8 cellular contexts compared by ENCODE assay signal in genomic region chr16:69166221-69166833, GRCh38. TPM values are rescaled to one million over a fixed set of nuclear protein-coding genes. Genes with fewer than 3 reads are reported as not detected.
DNase-seq lines count a peak whose midpoint lies in the region; ATAC-seq and TF ChIP-seq lines count a peak whose summit lies in the region.
"Had no signal": no experiment of that assay in that cellular context is flagged by ENCODE, and none has a peak within 500 bp of the region (broad histone marks: within the 10 kb centered on the region; RNA-seq: fewer than 3 reads in every experiment).

No MANE protein-coding gene starts in this region.

- no peaks in the 10 kb centered on the region for H3K27me3 Mint-ChIP-seq in activated T-helper 2 cell treated with anti-CD3 and anti-CD28 coated beads, Interferon-gamma antibody, Interleukin-2, Interleukin-4, amounts not matched to agents 10 μg/mL and 5 μg/mL and 100 μg/mL, durations not matched to agents 14 hours and 24 hours and 36 hours (ENCODE audit: low read depth)

- intact Hi-C loops in activated T-helper 2 cell treated with anti-CD3 and anti-CD28 coated beads, Interferon-gamma antibody, Interleukin-2, Interleukin-4, amounts not matched to agents 10 μg/mL and 5 μg/mL and 100 μg/mL, durations not matched to agents 14 hours and 24 hours and 36 hours (cut with micrococcal nuclease), result loop anchor here (1.0 kb wide), 5 partner anchors 20 to 410 kb away; no protein-coding TSS in a partner anchor
- intact Hi-C loops in left lung (cut with DNase I), result no loop called here

- peak overlapping the region; percentile 13 for H3K4me3 Mint-ChIP-seq in activated T-helper 2 cell treated with anti-CD3 and anti-CD28 coated beads, Interferon-gamma antibody, Interleukin-2, Interleukin-4, amounts not matched to agents 10 μg/mL and 5 μg/mL and 100 μg/mL, durations not matched to agents 14 hours and 24 hours and 36 hours (ENCODE audit: low read depth)

- no peak for TF ChIP-seq CTCF in left lung (IDR thresholded peaks at IDR 0.05)

- ATAC-seq in left lung, result peak; percentile 38
- ATAC-seq in HG02588 (IDR thresholded peaks at IDR 0.05; ENCODE audit: unreplicated experiment), result no peak

- H3K4me1 Mint-ChIP-seq in activated T-helper 2 cell treated with anti-CD3 and anti-CD28 coated beads, Interferon-gamma antibody, Interleukin-2, Interleukin-4, amounts not matched to agents 10 μg/mL and 5 μg/mL and 100 μg/mL, durations not matched to agents 14 hours and 24 hours and 36 hours (ENCODE audit: low read depth), result peaks cover 52% of the 10 kb centered on the region

- H3K9me3 Mint-ChIP-seq in activated T-helper 2 cell treated with anti-CD3 and anti-CD28 coated beads, Interferon-gamma antibody, Interleukin-2, Interleukin-4, amounts not matched to agents 10 μg/mL and 5 μg/mL and 100 μg/mL, durations not matched to agents 14 hours and 24 hours and 36 hours, result no peaks in the 10 kb centered on the region

- peak overlapping the region; percentile 93 for H3K27ac Mint-ChIP-seq in activated T-helper 2 cell treated with anti-CD3 and anti-CD28 coated beads, Interferon-gamma antibody, Interleukin-2, Interleukin-4, amounts not matched to agents 10 μg/mL and 5 μg/mL and 100 μg/mL, durations not matched to agents 14 hours and 24 hours and 36 hours

- in situ Hi-C loops in SK-MEL-5 (cut with HindIII; ENCODE audit: low pct_unique_long_range_greater_than_20kb, low sequenced_read_pairs), result no loop called here

- H3K4me1 ChIP-seq in left lung, result peaks cover 0 to 24% of the 10 kb centered on the region in 2 donors

- no peaks in the 10 kb centered on the region for H3K9me3 ChIP-seq in left lung

- H3K27ac ChIP-seq in left lung, result no peak overlapping the region

- DNase-seq in SK-MEL-5 (ENCODE audit: low read depth, low spot score), result peak; percentile 8
- DNase-seq in activated T-helper 2 cell treated with anti-CD3 and anti-CD28 coated beads, Interferon-gamma antibody, Interleukin-2, Interleukin-4, amounts not matched to agents 10 μg/mL and 5 μg/mL and 100 μg/mL, durations not matched to agents 14 hours and 24 hours and 36 hours (ENCODE audit: low spot score), result peak; percentile 33
- DNase-seq in left lung, result no peak
- DNase-seq in stimulated activated naive CD4-positive, alpha-beta T cell treated with Interleukin-2 at 50 U/mL for 16 hours (lab: John Stamatoyannopoulos, UW), result peak; percentile 84
- no peak for DNase-seq in 8988T
- no peak for DNase-seq in OCI-M1 (lab: John Stamatoyannopoulos, UW)
- DNase-seq: NCI-H446 had no signal

- no peaks in the 10 kb centered on the region for H3K27me3 ChIP-seq in left lung

- peaks cover 0 to 89% of the 10 kb centered on the region in 2 donors for H3K36me3 ChIP-seq in left lung

- peaks cover 79% of the 10 kb centered on the region for H3K36me3 Mint-ChIP-seq in activated T-helper 2 cell treated with anti-CD3 and anti-CD28 coated beads, Interferon-gamma antibody, Interleukin-2, Interleukin-4, amounts not matched to agents 10 μg/mL and 5 μg/mL and 100 μg/mL, durations not matched to agents 14 hours and 24 hours and 36 hours (ENCODE audit: low read depth)

- H3K4me3 ChIP-seq in left lung, result no peak overlapping the region

RNA-seq across cellular contexts. Expression of gene SNTB2, which starts 20.6 kb away (rescaled TPM):
- 9.1 and 9.7 TPM in 2 replicates for total RNA-seq in SK-MEL-5 (2014; rRNA removed; shearing (Covaris generic))
- polyA plus RNA-seq in SK-MEL-5 (2015; cell fraction: cytosol; rRNA removed), result 8.7 and 17.8 TPM in 2 replicates
- polyA plus RNA-seq in SK-MEL-5 (2015; cell fraction: nucleus; rRNA removed), result 21.6 and 23.7 TPM in 2 replicates
- total RNA-seq in activated T-helper 2 cell treated with anti-CD3 and anti-CD28 coated beads, Interferon-gamma antibody, Interleukin-2, Interleukin-4, amounts not matched to agents 10 μg/mL and 5 μg/mL and 100 μg/mL, durations not matched to agents 14 hours and 24 hours and 36 hours, result 29.8 and 30.4 TPM in 2 replicates
- total RNA-seq in left lung, result 10 to 100 TPM; 38.4 to 47.3 TPM

RNA-seq across cellular contexts. Expression of gene UTP4, which starts 33.9 kb away (rescaled TPM):
- 24.7 and 26.6 TPM in 2 replicates for total RNA-seq in SK-MEL-5 (2014; rRNA removed; shearing (Covaris generic))
- polyA plus RNA-seq in SK-MEL-5 (2015; cell fraction: cytosol; rRNA removed), result 54.4 and 56.5 TPM in 2 replicates
- polyA plus RNA-seq in SK-MEL-5 (2015; cell fraction: nucleus; rRNA removed), result 72.5 and 91.4 TPM in 2 replicates
- 104 and 107 TPM in 2 replicates for total RNA-seq in activated T-helper 2 cell treated with anti-CD3 and anti-CD28 coated beads, Interferon-gamma antibody, Interleukin-2, Interleukin-4, amounts not matched to agents 10 μg/mL and 5 μg/mL and 100 μg/mL, durations not matched to agents 14 hours and 24 hours and 36 hours
- 10 to 100 TPM; 24.7 to 45.5 TPM for total RNA-seq in left lung

RNA-seq across cellular contexts. Expression of gene CHTF8, which starts 33.9 kb away (rescaled TPM):
- total RNA-seq in SK-MEL-5 (2014; rRNA removed; shearing (Covaris generic)), result 70.5 and 80.5 TPM in 2 replicates
- polyA plus RNA-seq in SK-MEL-5 (2015; cell fraction: cytosol; rRNA removed), result 151 and 172 TPM in 2 replicates
- polyA plus RNA-seq in SK-MEL-5 (2015; cell fraction: nucleus; rRNA removed), result 80.6 and 103 TPM in 2 replicates
- 121 and 138 TPM in 2 replicates for total RNA-seq in activated T-helper 2 cell treated with anti-CD3 and anti-CD28 coated beads, Interferon-gamma antibody, Interleukin-2, Interleukin-4, amounts not matched to agents 10 μg/mL and 5 μg/mL and 100 μg/mL, durations not matched to agents 14 hours and 24 hours and 36 hours
- 10 to 100 TPM; 93.4 to 94.1 TPM for total RNA-seq in left lung

Comparison
In these comparisons a context has a peak if more than half of its experiments do, and no peak if none do; other contexts are left out.
1. DNase-seq: peak in SK-MEL-5 (single experiment), activated T-helper 2 cell treated with anti-CD3 and anti-CD28 coated beads, Interferon-gamma antibody, Interleukin-2, Interleukin-4, amounts not matched to agents 10 μg/mL and 5 μg/mL and 100 μg/mL, durations not matched to agents 14 hours and 24 hours and 36 hours (single experiment) and stimulated activated naive CD4-positive, alpha-beta T cell treated with Interleukin-2 at 50 U/mL for 16 hours (single experiment); none in left lung (0 of 2), 8988T (single experiment) and OCI-M1 (single experiment).